13 cellular contexts compared by ENCODE assay signal in genomic region chr2:32427672-32428622, GRCh38.
DNase-seq lines count a peak whose midpoint lies in the region; ATAC-seq, FAIRE-seq and TF ChIP-seq lines count a peak whose summit lies in the region.
"Had no signal": no experiment of that assay in that cellular context is flagged by ENCODE, and none has a peak within 500 bp of the region (broad histone marks: within the 10 kb centered on the region; RNA-seq: fewer than 3 reads in every experiment).

No MANE protein-coding gene starts in this region.

- H3K4me1 ChIP-seq in adrenal gland (replicated peaks in 1 of 2): peaks cover 19 to 51% of the 10 kb centered on the region in 2 donors

- no peak for TF ChIP-seq CTCF in D721Med (IDR thresholded peaks at IDR 0.05; ENCODE audit: insufficient read depth, missing control alignments)
- no peak for TF ChIP-seq CTCF in adrenal gland (IDR thresholded peaks at IDR 0.05)

- 57 to 65% (median 61%) methylated on average over 6 of the region's 6 CpGs for WGBS in adrenal gland, 4 donors

- DNase-seq in D721Med (ENCODE audit: insufficient read length, low spot score) (no peak), NCI-H1417 treated with DMSO at 0.1 percent for 48 hours (lab: John Stamatoyannopoulos, UW) (peak; percentile 41), myocyte (ENCODE audit: low read depth) (peak; percentile 51), HPDE6-E6E7 (ENCODE audit: extremely low spot score) (no peak), NCI-H1436 (lab: John Stamatoyannopoulos, UW) (no peak), adrenal gland (no peak)
- DNase-seq: activated T-cell treated with anti-CD3 and anti-CD28 coated beads, Interleukin-2, amount 50 U/mL, for 1 hour; Karpas-422; right cardiac atrium had no signal

- H3K9me3 ChIP-seq in adrenal gland (replicated peaks in 1 of 3): no peaks in the 10 kb centered on the region

- H3K36me3 ChIP-seq in adrenal gland (replicated peaks in 1 of 2): peaks cover 0 to 6% of the 10 kb centered on the region in 2 donors

- H3K27ac ChIP-seq in adrenal gland: peak overlapping the region in 1 of 5 donors; percentile 51

- no peak for TF ChIP-seq POLR2A in adrenal gland (IDR thresholded peaks at IDR 0.05)

- ATAC-seq in SK-N-SH treated with all-trans-retinoic acid at 6 μM for 48 hours: peak; percentile 16; the same call in 2 of the 3 replicates
- no peak for ATAC-seq in HG03175 (IDR thresholded peaks at IDR 0.05; ENCODE audit: unreplicated experiment)
- ATAC-seq: stimulated activated memory B cell treated with anti-CD40 and anti-IgM and Interleukin-4, amounts not matched to agents 10 μg/mL and 1 μg/mL and 100 μg/mL, for 72 hours had no signal

- no peak overlapping the region for H3K4me3 ChIP-seq in adrenal gland
- H3K4me3 ChIP-seq: dorsolateral prefrontal cortex had no signal

- intact Hi-C loops in adrenal gland (cut with DNase I): no loop called here

- FAIRE-seq in D721Med (lab: Jason Lieb, UNC): peak; percentile 46

- no peaks in the 10 kb centered on the region for H3K27me3 ChIP-seq in adrenal gland
- H3K27me3 ChIP-seq: dorsolateral prefrontal cortex had no signal

TF ChIP-seq in SK-N-SH treated with all-trans-retinoic acid at 6 μM for 48 hours, 23 proteins besides CTCF, POLR2A, EP300 and RAD21:
- no peak for TF ChIP-seq ZFP3 (CRISPR knock-in tag; IDR thresholded peaks at IDR 0.05)
- TF ChIP-seq ISL1 (CRISPR knock-in tag; IDR thresholded peaks at IDR 0.05): 0 out of 2 replicates have a peak, but pooled peaks have one; percentile 8
- no peak for TF ChIP-seq ZC3H10 (CRISPR knock-in tag; IDR thresholded peaks at IDR 0.05)

Comparison
In these comparisons a context has a peak if more than half of its experiments do, and no peak if none do; other contexts are left out.
1. DNase-seq: peak in NCI-H1417 treated with DMSO at 0.1 percent for 48 hours (single experiment) and myocyte (single experiment); none in D721Med (single experiment), HPDE6-E6E7 (single experiment), NCI-H1436 (single experiment) and adrenal gland (0 of 7).